In the genomic region with DNA sequence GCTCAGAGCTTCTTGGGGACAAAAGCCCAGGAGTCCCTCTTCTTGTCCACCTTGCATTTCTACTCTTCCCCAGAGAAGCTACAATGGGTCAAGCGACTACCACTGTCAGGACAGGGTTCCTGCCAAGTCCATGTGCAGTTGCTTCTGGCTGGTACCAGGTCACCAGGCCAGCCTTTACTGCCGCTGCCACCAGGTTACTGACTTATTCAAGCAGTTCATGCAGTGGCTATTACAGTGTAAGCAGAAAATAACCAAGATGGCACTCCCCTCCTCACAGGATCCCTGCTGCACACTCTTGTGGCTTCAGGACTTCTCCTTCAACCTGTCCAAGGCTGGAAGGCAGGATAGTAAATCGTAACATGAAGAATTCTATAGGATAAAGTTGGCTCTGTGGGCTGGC, we compare ENCODE assay signal across 18 cellular contexts. TPM values are rescaled to one million over a fixed set of nuclear protein-coding genes. Genes with fewer than 3 reads are reported as not detected.
DNase-seq lines count a peak whose midpoint lies in the region; ATAC-seq and TF ChIP-seq lines count a peak whose summit lies in the region.
"Had no signal": no experiment of that assay in that cellular context is flagged by ENCODE, and none has a peak within 500 bp of the region (broad histone marks: within the 10 kb centered on the region; RNA-seq: fewer than 3 reads in every experiment).

No MANE protein-coding gene starts in this region.

- H3K79me2 ChIP-seq in Loucy (ENCODE audit: insufficient read depth, low read length), result no peaks in the 10 kb centered on the region
- H3K79me2 ChIP-seq in GM23338 (replicated peaks; ENCODE audit: insufficient read depth), result peaks cover 20% of the 10 kb centered on the region

- ATAC-seq in gastroesophageal sphincter, result no peak
- no peak for ATAC-seq in HG03045 (IDR thresholded peaks at IDR 0.05; ENCODE audit: unreplicated experiment)
- no peak for ATAC-seq in GM23338
- ATAC-seq: HCT116, Panc1 had no signal

- H3K36me3 ChIP-seq in Loucy (ENCODE audit: insufficient read depth, low read length) (no peaks in the 10 kb centered on the region), ascending aorta (no peaks in the 10 kb centered on the region), gastroesophageal sphincter (no peaks in the 10 kb centered on the region), GM23338 (ENCODE audit: insufficient read depth) (no peaks in the 10 kb centered on the region; the same call in 1 of the 2 replicates)

- H3K4me3 Mint-ChIP-seq in osteocyte (ENCODE audit: unreplicated experiment) (no peak overlapping the region), GM23338 (no peak overlapping the region)
- H3K4me3 Mint-ChIP-seq: CD14-positive monocyte had no signal

- no peak for TF ChIP-seq POLR2A in gastroesophageal sphincter (IDR thresholded peaks at IDR 0.05)

- H3K27me3 ChIP-seq in Loucy (ENCODE audit: insufficient read depth, low read length, poor library complexity, severe bottlenecking), result no peaks in the 10 kb centered on the region
- H3K27me3 ChIP-seq in ascending aorta, result no peaks in the 10 kb centered on the region
- no peaks in the 10 kb centered on the region for H3K27me3 ChIP-seq in gastroesophageal sphincter
- H3K27me3 ChIP-seq in GM23338 (ENCODE audit: insufficient read depth), result no peaks in the 10 kb centered on the region

- H3K4me1 Mint-ChIP-seq in osteocyte (ENCODE audit: unreplicated experiment) (peaks cover 70% of the 10 kb centered on the region), GM23338 (peaks cover 45% of the 10 kb centered on the region)

- TF ChIP-seq CTCF in Loucy (conservative IDR thresholded peaks at IDR 0.05; ENCODE audit: low read length) (no peak), ascending aorta (IDR thresholded peaks at IDR 0.05) (no peak), gastroesophageal sphincter (IDR thresholded peaks at IDR 0.05) (no peak), osteocyte (IDR thresholded peaks at IDR 0.05) (no peak), GM23338 (conservative IDR thresholded peaks at IDR 0.05; ENCODE audit: low read depth in 2 of 2) (no peak)

- H3K36me3 Mint-ChIP-seq in osteocyte (ENCODE audit: unreplicated experiment) (peaks cover 15% of the 10 kb centered on the region), GM23338 (ENCODE audit: low read depth) (no peaks in the 10 kb centered on the region; the same call in 2 of the 3 replicates)
- H3K36me3 Mint-ChIP-seq: CD14-positive monocyte had no signal

- no peaks in the 10 kb centered on the region for H3K27me3 Mint-ChIP-seq in osteocyte (ENCODE audit: unreplicated experiment)
- no peaks in the 10 kb centered on the region for H3K27me3 Mint-ChIP-seq in GM23338 (ENCODE audit: insufficient read depth, low read depth, poor library complexity)

- WGBS in gastroesophageal sphincter (ENCODE audit: low coverage in 1 of 2), 2 donors, result 89 to 92% methylated on average over 1 to 2 of the region's 3 CpGs

- peaks cover 92% of the 10 kb centered on the region for H3K4me1 ChIP-seq in Loucy (ENCODE audit: insufficient read depth, low read length, poor library complexity, severe bottlenecking)
- peaks cover 9 to 35% of the 10 kb centered on the region in 2 donors for H3K4me1 ChIP-seq in ascending aorta
- H3K4me1 ChIP-seq in gastroesophageal sphincter, result peaks cover 13 to 81% (median 36%) of the 10 kb centered on the region in 3 donors
- peaks cover 34% of the 10 kb centered on the region for H3K4me1 ChIP-seq in GM23338 (ENCODE audit: insufficient read depth)

- H3F3A ChIP-seq in Loucy (ENCODE audit: low read depth) (peaks cover 13% of the 10 kb centered on the region), GM23338 (replicated peaks; ENCODE audit: low read depth) (no peaks in the 10 kb centered on the region)

- DNase-seq in ascending aorta (ENCODE audit: low spot score in 2 of 2), result no peak
- DNase-seq in osteocyte (ENCODE audit: extremely low spot score, unreplicated experiment), result no peak
- DNase-seq in stimulated activated CD4-positive, alpha-beta T cell treated with anti-CD3 and anti-CD28 coated beads, Interleukin-4, amount 100 ng/mL, for 4 hours, result no peak
- DNase-seq in GM23338 (ENCODE audit: low spot score), result no peak
- DNase-seq: DMS79 treated with DMSO at 0.1 percent for 48 hours, GDM1, KG1, NCI-H1092 treated with DMSO at 0.1 percent for 48 hours, NCI-H1694 treated with DMSO at 0.1 percent for 48 hours, NCI-H345, NCI-H69, Right ventricle myocardium superior had no signal

- H3K27ac Mint-ChIP-seq in osteocyte (ENCODE audit: unreplicated experiment) (peak overlapping the region; percentile 91), GM23338 (no peak overlapping the region; the same call in 1 of the 2 replicates)
- H3K27ac Mint-ChIP-seq: CD14-positive monocyte had no signal

- H3K9me2 ChIP-seq in Loucy (replicated peaks; ENCODE audit: low read depth, low read length) (no peaks in the 10 kb centered on the region), GM23338 (ENCODE audit: insufficient read depth) (peaks cover 4% of the 10 kb centered on the region; the same call in 1 of the 2 replicates)

- TF ChIP-seq EP300 in gastroesophageal sphincter (IDR thresholded peaks at IDR 0.05), result no peak

- H3K27ac ChIP-seq in ascending aorta (peak overlapping the region; percentile 70 to 76), gastroesophageal sphincter (peak overlapping the region in 3 of 4 donors; percentile 38 to 72 (median 58)), GM23338 (ENCODE audit: low read depth) (no peak overlapping the region)

- H2AFZ ChIP-seq in Loucy (ENCODE audit: low read length) (no peak overlapping the region), GM23338 (no peak overlapping the region)

- H4K20me1 ChIP-seq in Loucy (ENCODE audit: insufficient read depth, low read length, poor library complexity, severe bottlenecking) (no peaks in the 10 kb centered on the region), GM23338 (replicated peaks; ENCODE audit: insufficient read depth) (no peaks in the 10 kb centered on the region; the same call in 1 of the 2 replicates)

- intact Hi-C loops in ascending aorta (cut with DNase I), result no loop called here

- H3K4me2 ChIP-seq in Loucy (ENCODE audit: low read depth, low read length, poor library complexity, severe bottlenecking), result no peak overlapping the region
- no peak overlapping the region for H3K4me2 ChIP-seq in GM23338

- peak overlapping the region; percentile 10 for H3K9ac ChIP-seq in Loucy (ENCODE audit: low read depth, low read length, poor library complexity, severe bottlenecking)

- H3K9me3 ChIP-seq in Loucy (ENCODE audit: insufficient read depth, low read depth, low read length), result no peaks in the 10 kb centered on the region
- no peaks in the 10 kb centered on the region for H3K9me3 ChIP-seq in ascending aorta
- H3K9me3 ChIP-seq in gastroesophageal sphincter, result no peaks in the 10 kb centered on the region

- H3K4me3 ChIP-seq in Loucy (ENCODE audit: low read length, poor library complexity, severe bottlenecking), result no peak overlapping the region
- H3K4me3 ChIP-seq in ascending aorta, result no peak overlapping the region
- no peak overlapping the region for H3K4me3 ChIP-seq in gastroesophageal sphincter
- H3K4me3 ChIP-seq in GM23338, result no peak overlapping the region

- H3K9me3 Mint-ChIP-seq in osteocyte (ENCODE audit: unreplicated experiment) (no peaks in the 10 kb centered on the region), GM23338 (no peaks in the 10 kb centered on the region)
- H3K9me3 Mint-ChIP-seq: CD14-positive monocyte had no signal

TF ChIP-seq in GM23338, 12 proteins besides CTCF, POLR2A, EP300 and RAD21 (continues in another document):
- TF ChIP-seq, protein P1, sequence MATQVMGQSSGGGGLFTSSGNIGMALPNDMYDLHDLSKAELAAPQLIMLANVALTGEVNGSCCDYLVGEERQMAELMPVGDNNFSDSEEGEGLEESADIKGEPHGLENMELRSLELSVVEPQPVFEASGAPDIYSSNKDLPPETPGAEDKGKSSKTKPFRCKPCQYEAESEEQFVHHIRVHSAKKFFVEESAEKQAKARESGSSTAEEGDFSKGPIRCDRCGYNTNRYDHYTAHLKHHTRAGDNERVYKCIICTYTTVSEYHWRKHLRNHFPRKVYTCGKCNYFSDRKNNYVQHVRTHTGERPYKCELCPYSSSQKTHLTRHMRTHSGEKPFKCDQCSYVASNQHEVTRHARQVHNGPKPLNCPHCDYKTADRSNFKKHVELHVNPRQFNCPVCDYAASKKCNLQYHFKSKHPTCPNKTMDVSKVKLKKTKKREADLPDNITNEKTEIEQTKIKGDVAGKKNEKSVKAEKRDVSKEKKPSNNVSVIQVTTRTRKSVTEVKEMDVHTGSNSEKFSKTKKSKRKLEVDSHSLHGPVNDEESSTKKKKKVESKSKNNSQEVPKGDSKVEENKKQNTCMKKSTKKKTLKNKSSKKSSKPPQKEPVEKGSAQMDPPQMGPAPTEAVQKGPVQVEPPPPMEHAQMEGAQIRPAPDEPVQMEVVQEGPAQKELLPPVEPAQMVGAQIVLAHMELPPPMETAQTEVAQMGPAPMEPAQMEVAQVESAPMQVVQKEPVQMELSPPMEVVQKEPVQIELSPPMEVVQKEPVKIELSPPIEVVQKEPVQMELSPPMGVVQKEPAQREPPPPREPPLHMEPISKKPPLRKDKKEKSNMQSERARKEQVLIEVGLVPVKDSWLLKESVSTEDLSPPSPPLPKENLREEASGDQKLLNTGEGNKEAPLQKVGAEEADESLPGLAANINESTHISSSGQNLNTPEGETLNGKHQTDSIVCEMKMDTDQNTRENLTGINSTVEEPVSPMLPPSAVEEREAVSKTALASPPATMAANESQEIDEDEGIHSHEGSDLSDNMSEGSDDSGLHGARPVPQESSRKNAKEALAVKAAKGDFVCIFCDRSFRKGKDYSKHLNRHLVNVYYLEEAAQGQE (IDR thresholded peaks at IDR 0.05; ENCODE audit: unreplicated experiment), result no peak
- TF ChIP-seq, protein P2, sequence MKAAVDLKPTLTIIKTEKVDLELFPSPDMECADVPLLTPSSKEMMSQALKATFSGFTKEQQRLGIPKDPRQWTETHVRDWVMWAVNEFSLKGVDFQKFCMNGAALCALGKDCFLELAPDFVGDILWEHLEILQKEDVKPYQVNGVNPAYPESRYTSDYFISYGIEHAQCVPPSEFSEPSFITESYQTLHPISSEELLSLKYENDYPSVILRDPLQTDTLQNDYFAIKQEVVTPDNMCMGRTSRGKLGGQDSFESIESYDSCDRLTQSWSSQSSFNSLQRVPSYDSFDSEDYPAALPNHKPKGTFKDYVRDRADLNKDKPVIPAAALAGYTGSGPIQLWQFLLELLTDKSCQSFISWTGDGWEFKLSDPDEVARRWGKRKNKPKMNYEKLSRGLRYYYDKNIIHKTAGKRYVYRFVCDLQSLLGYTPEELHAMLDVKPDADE (IDR thresholded peaks at IDR 0.05), result no peak
- TF ChIP-seq CREB1 (CRISPR knock-in tag; IDR thresholded peaks at IDR 0.05; ENCODE audit: low read depth) (no peak), STAT1 (IDR thresholded peaks at IDR 0.05; ENCODE audit: unreplicated experiment) (no peak), ZNF114 (CRISPR knock-in tag; IDR thresholded peaks at IDR 0.05) (no peak)

RNA-seq across cellular contexts. Expression of a gene that starts 42.1 kb away (rescaled TPM):
- total RNA-seq in ascending aorta (80.9 TPM), gastroesophageal sphincter (10 to 100 TPM; 33.4 to 72.6 (median 54.0) TPM), osteocyte (71.6 and 77.6 TPM in 2 replicates)
- 41.2 and 42.0 TPM in 2 replicates for total RNA-seq in GM23338 (2014; rRNA removed; shearing (Covaris generic))
- polyA plus RNA-seq in GM23338 (2016; fragmentation: Nextera tagmentation; extraction: Ambion mirVana), result 23.2 and 23.8 TPM in 2 replicates
